Comparison of ENCODE assay signal across 3 cellular contexts in the genomic region with DNA sequence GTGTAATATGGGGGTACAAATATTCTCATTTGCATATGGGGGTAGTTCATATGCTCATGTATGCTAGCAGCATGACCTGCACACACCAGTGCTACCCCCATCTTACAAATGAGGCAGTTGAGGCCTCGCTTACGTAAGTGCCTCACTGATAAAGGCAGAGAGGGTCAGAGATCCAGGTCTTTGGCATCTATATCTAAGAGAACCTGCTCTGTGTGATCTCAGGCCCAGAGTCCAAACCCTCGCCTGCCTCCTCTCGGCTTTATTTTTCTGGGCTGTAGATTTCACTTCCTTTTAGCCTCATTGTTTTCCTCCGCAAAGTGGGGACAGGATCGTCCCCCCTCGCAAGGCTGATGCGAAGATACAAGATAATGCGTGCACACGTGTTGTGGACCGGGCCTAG.
TF ChIP-seq lines count a peak whose summit lies in the region.

No MANE protein-coding gene starts in this region.

TF ChIP-seq in SK-N-SH, 30 proteins besides CTCF, POLR2A, EP300 and RAD21:
- TF ChIP-seq, protein P1, sequence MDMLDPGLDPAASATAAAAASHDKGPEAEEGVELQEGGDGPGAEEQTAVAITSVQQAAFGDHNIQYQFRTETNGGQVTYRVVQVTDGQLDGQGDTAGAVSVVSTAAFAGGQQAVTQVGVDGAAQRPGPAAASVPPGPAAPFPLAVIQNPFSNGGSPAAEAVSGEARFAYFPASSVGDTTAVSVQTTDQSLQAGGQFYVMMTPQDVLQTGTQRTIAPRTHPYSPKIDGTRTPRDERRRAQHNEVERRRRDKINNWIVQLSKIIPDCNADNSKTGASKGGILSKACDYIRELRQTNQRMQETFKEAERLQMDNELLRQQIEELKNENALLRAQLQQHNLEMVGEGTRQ (IDR thresholded peaks at IDR 0.05; ENCODE audit: borderline replicate concordance, low read depth, low read length): no peak
- TF ChIP-seq FOXM1 (IDR thresholded peaks at IDR 0.05; ENCODE audit: low read depth): no peak
- TF ChIP-seq TEAD4 (IDR thresholded peaks at IDR 0.05; ENCODE audit: borderline replicate concordance, insufficient read depth): no peak
- TF ChIP-seq ELF1 (IDR thresholded peaks at IDR 0.05): no peak
- TF ChIP-seq JUND (IDR thresholded peaks at IDR 0.05): no peak
- TF ChIP-seq MEF2A (IDR thresholded peaks at IDR 0.05; ENCODE audit: borderline replicate concordance, low read depth): no peak
- TF ChIP-seq ZBTB33 (IDR thresholded peaks at IDR 0.05; ENCODE audit: borderline replicate concordance, low read depth): no peak
- TF ChIP-seq FOSL2 (IDR thresholded peaks at IDR 0.05; ENCODE audit: borderline replicate concordance, low read depth): no peak
- TF ChIP-seq, protein P2, sequence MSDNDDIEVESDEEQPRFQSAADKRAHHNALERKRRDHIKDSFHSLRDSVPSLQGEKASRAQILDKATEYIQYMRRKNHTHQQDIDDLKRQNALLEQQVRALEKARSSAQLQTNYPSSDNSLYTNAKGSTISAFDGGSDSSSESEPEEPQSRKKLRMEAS (IDR thresholded peaks at IDR 0.05; ENCODE audit: low read depth): no peak
- TF ChIP-seq, protein P3, sequence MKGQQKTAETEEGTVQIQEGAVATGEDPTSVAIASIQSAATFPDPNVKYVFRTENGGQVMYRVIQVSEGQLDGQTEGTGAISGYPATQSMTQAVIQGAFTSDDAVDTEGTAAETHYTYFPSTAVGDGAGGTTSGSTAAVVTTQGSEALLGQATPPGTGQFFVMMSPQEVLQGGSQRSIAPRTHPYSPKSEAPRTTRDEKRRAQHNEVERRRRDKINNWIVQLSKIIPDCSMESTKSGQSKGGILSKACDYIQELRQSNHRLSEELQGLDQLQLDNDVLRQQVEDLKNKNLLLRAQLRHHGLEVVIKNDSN (IDR thresholded peaks at IDR 0.05; ENCODE audit: borderline replicate concordance, low read depth): no peak
- TF ChIP-seq CHD2 (IDR thresholded peaks at IDR 0.05; ENCODE audit: low read length, partially characterized antibody): no peak
- TF ChIP-seq IRF3 (IDR thresholded peaks at IDR 0.05; ENCODE audit: low read depth, low read length): no peak
- no peak for TF ChIP-seq GATA2 (CRISPR knock-in tag; IDR thresholded peaks at IDR 0.05)
- TF ChIP-seq TAF1 (IDR thresholded peaks at IDR 0.05; ENCODE audit: borderline replicate concordance, low read depth, low read length): no peak
- TF ChIP-seq RCOR1 (IDR thresholded peaks at IDR 0.05; ENCODE audit: low read length): no peak
- no peak for TF ChIP-seq NFIC (IDR thresholded peaks at IDR 0.05; ENCODE audit: borderline replicate concordance)

TF ChIP-seq in SK-N-SH treated with all-trans-retinoic acid at 6 μM for 48 hours, 23 proteins besides CTCF, POLR2A, EP300 and RAD21:
- TF ChIP-seq ESRRG (CRISPR knock-in tag; IDR thresholded peaks at IDR 0.05) (no peak), BACH2 (CRISPR knock-in tag; IDR thresholded peaks at IDR 0.05; ENCODE audit: borderline replicate concordance) (no peak)
- TF ChIP-seq, protein P4, sequence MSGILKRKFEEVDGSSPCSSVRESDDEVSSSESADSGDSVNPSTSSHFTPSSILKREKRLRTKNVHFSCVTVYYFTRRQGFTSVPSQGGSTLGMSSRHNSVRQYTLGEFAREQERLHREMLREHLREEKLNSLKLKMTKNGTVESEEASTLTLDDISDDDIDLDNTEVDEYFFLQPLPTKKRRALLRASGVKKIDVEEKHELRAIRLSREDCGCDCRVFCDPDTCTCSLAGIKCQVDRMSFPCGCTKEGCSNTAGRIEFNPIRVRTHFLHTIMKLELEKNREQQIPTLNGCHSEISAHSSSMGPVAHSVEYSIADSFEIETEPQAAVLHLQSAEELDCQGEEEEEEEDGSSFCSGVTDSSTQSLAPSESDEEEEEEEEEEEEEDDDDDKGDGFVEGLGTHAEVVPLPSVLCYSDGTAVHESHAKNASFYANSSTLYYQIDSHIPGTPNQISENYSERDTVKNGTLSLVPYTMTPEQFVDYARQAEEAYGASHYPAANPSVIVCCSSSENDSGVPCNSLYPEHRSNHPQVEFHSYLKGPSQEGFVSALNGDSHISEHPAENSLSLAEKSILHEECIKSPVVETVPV (CRISPR knock-in tag; IDR thresholded peaks at IDR 0.05): no peak

TF ChIP-seq in H1, 55 proteins besides CTCF, POLR2A, EP300 and RAD21:
- TF ChIP-seq NANOG (IDR thresholded peaks at IDR 0.05; ENCODE audit: insufficient read depth, low read depth, low read length, poor library complexity, severe bottlenecking) (no peak), SRF (IDR thresholded peaks at IDR 0.05; ENCODE audit: low read depth, low read length) (no peak)
